Comparison of ENCODE assay signal across 1 cellular context in genomic region chr1:44672956-44673674, GRCh38.
TF ChIP-seq lines count a peak whose summit lies in the region.

No MANE protein-coding gene starts in this region.

TF ChIP-seq in GM23338, 12 proteins besides CTCF, POLR2A, EP300 and RAD21 (continued from another document):
- TF ChIP-seq ZNF462 (CRISPR knock-in tag; IDR thresholded peaks at IDR 0.05) (no peak), JUNB (IDR thresholded peaks at IDR 0.05; ENCODE audit: unreplicated experiment) (no peak), STAT1 (IDR thresholded peaks at IDR 0.05; ENCODE audit: unreplicated experiment) (no peak), EZH2phosphoT487 (IDR thresholded peaks at IDR 0.05; ENCODE audit: unreplicated experiment) (no peak)
